8 cellular contexts compared by ENCODE assay signal in genomic region chr6:2891768-2892170, GRCh38. TPM values are rescaled to one million over a fixed set of nuclear protein-coding genes. Genes with fewer than 3 reads are reported as not detected.
DNase-seq lines count a peak whose midpoint lies in the region; TF ChIP-seq lines count a peak whose summit lies in the region.

No MANE protein-coding gene starts in this region.

- H3K27ac ChIP-seq in spleen = peak overlapping the region in 6 of 8 donors; percentile 0 to 81 (median 72)

- H3K4me1 ChIP-seq in spleen = peaks cover 0 to 92% (median 29%) of the 10 kb centered on the region in 6 donors

- in situ Hi-C loops in GM13977 (cut with MboI; ENCODE audit: low pct_unique_long_range_greater_than_20kb, low sequenced_read_pairs, unreplicated experiment) = no loop called here

- peak overlapping the region in 3 of 8 donors; percentile 0 to 46 (median 11) for H3K4me3 ChIP-seq in spleen

- no peak overlapping the region for H3K4me3 Mint-ChIP-seq in glutamatergic neuron (ENCODE audit: unreplicated experiment)

- no peak overlapping the region for H3K27ac Mint-ChIP-seq in glutamatergic neuron (ENCODE audit: unreplicated experiment)

- intact Hi-C loops in spleen (cut with DNase I; ENCODE audit: low total_unique reads) = no loop called here

- TF ChIP-seq CTCF in GM13977 (IDR thresholded peaks at IDR 0.05; ENCODE audit: extremely low read depth, insufficient read depth, missing control alignments) = no peak
- TF ChIP-seq CTCF in spleen (IDR thresholded peaks at IDR 0.05 in 8 of 11, conservative IDR thresholded peaks at IDR 0.05 in 3 of 11) = no peak
- no peak for TF ChIP-seq CTCF in glutamatergic neuron (IDR thresholded peaks at IDR 0.05; ENCODE audit: partially characterized antibody, unreplicated experiment)

- TF ChIP-seq POLR2A in spleen (IDR thresholded peaks at IDR 0.05) = no peak

- DNase-seq in GM13977 (ENCODE audit: low spot score) (peak; percentile 59), NCI-H128 (lab: John Stamatoyannopoulos, UW; ENCODE audit: unreplicated experiment) (peak; percentile 52), activated T-cell treated with anti-CD3 and anti-CD28 coated beads for 48 hours (ENCODE audit: low read depth) (peak; percentile 72), spleen (peak; percentile 90), GOT3 (lab: John Stamatoyannopoulos, UW) (no peak), COR-L47 (lab: John Stamatoyannopoulos, UW) (no peak), pons (ENCODE audit: low spot score) (no peak), glutamatergic neuron (no peak)

- peaks cover 12 to 97% (median 69%) of the 10 kb centered on the region in 6 donors for H3K36me3 ChIP-seq in spleen

- H3K9me3 ChIP-seq in spleen = no peaks in the 10 kb centered on the region

- H3K36me3 Mint-ChIP-seq in glutamatergic neuron (ENCODE audit: unreplicated experiment) = peaks cover 16% of the 10 kb centered on the region

- no peaks in the 10 kb centered on the region for H3K4me1 Mint-ChIP-seq in glutamatergic neuron (ENCODE audit: low read depth, unreplicated experiment)

- H3K9me3 Mint-ChIP-seq in glutamatergic neuron (ENCODE audit: unreplicated experiment) = peaks cover 2% of the 10 kb centered on the region

- WGBS in spleen, 5 donors = 75 to 94% (median 82%) methylated on average over 17 to 18 of the region's 18 CpGs

- H3K27me3 ChIP-seq in spleen (replicated peaks in 1 of 7) = no peaks in the 10 kb centered on the region

- peaks cover 2% of the 10 kb centered on the region for H3K27me3 Mint-ChIP-seq in glutamatergic neuron (ENCODE audit: unreplicated experiment)

RNA-seq across cellular contexts. Expression of gene SERPINB9, which starts 11.3 kb away (rescaled TPM):
- 10 to 100 TPM; 43.0 to 75.7 (median 55.4) TPM for total RNA-seq in spleen
- 10 to 100 TPM; 16.2 to 22.4 (median 17.0) TPM for polyA plus RNA-seq in spleen
- 23.8 TPM for total RNA-seq in glutamatergic neuron (ENCODE audit: unreplicated experiment)

RNA-seq across cellular contexts. Expression of gene SERPINB1, which starts 50.1 kb away (rescaled TPM):
- total RNA-seq in spleen (100 to 1,000 TPM in 5 of 7 donors, 10 to 100 TPM in 2; 71.2 to 194 (median 106) TPM), glutamatergic neuron (ENCODE audit: unreplicated experiment) (8.2 TPM)
- 10 to 100 TPM; 54.9 to 64.6 (median 55.0) TPM for polyA plus RNA-seq in spleen

Comparison
In these comparisons a context has a peak if more than half of its experiments do, and no peak if none do; other contexts are left out.
1. DNase-seq: peak in GM13977 (single experiment), NCI-H128 (single experiment), activated T-cell treated with anti-CD3 and anti-CD28 coated beads for 48 hours (single experiment) and spleen (single experiment); none in GOT3 (single experiment), COR-L47 (single experiment), pons (single experiment) and glutamatergic neuron (single experiment).